ENCODE assay signal across 1 cellular context in the genomic region with DNA sequence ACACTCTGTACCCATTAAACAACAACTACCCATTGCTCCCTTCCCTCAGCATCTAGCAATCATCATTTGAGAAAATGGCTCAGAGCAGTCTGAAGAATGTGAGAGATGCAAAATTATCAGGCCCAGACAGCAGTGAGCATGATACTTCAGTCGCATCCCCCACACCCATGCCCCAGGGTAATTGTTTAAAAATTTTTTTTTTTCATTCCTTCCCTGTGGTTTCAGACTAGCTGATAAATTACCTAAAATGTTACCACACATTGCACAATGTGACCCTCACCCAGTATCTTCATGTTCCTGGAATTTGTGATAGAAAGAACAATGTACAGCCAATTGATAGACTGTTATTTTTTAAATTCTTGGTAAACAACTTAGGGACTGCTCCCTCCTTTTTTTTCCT.
TF ChIP-seq lines count a peak whose summit lies in the region.

No MANE protein-coding gene starts in this region.

TF ChIP-seq in K562, 482 proteins besides CTCF, POLR2A, EP300 and RAD21 (continued from another document and continues in another):
- TF ChIP-seq, protein P1, sequence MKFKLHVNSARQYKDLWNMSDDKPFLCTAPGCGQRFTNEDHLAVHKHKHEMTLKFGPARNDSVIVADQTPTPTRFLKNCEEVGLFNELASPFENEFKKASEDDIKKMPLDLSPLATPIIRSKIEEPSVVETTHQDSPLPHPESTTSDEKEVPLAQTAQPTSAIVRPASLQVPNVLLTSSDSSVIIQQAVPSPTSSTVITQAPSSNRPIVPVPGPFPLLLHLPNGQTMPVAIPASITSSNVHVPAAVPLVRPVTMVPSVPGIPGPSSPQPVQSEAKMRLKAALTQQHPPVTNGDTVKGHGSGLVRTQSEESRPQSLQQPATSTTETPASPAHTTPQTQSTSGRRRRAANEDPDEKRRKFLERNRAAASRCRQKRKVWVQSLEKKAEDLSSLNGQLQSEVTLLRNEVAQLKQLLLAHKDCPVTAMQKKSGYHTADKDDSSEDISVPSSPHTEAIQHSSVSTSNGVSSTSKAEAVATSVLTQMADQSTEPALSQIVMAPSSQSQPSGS (CRISPR knock-in tag; IDR thresholded peaks at IDR 0.05): no peak
- no peak for TF ChIP-seq KDM5B (IDR thresholded peaks at IDR 0.05; ENCODE audit: insufficient replicate concordance, low read depth, low read length)
- no peak for TF ChIP-seq SUPT5H (IDR thresholded peaks at IDR 0.05)
- TF ChIP-seq ADNP (tag; IDR thresholded peaks at IDR 0.05): no peak
- TF ChIP-seq ZNF609 (CRISPR knock-in tag; IDR thresholded peaks at IDR 0.05; ENCODE audit: borderline replicate concordance): no peak
- no peak; the same call in 1 of the 2 replicates for TF ChIP-seq ZBTB40 (IDR thresholded peaks at IDR 0.05)
- no peak for TF ChIP-seq ZBTB40 (CRISPR knock-in tag; IDR thresholded peaks at IDR 0.05)
- TF ChIP-seq SRF (CRISPR knock-in tag; IDR thresholded peaks at IDR 0.05): no peak
- TF ChIP-seq PHB2 (IDR thresholded peaks at IDR 0.05; ENCODE audit: low read depth): no peak
- TF ChIP-seq ZNF23 (CRISPR knock-in tag; IDR thresholded peaks at IDR 0.05): no peak
- peak; percentile 69; the same call in 1 of the 2 replicates for TF ChIP-seq ATF3 (IDR thresholded peaks at IDR 0.05)
- TF ChIP-seq ATF3 (CRISPR knock-in tag; conservative IDR thresholded peaks at IDR 0.05): no peak
- no peak for TF ChIP-seq RBM17 (IDR thresholded peaks at IDR 0.05; ENCODE audit: borderline replicate concordance, low read depth, low read length)
- TF ChIP-seq EP400 (IDR thresholded peaks at IDR 0.05): peak; percentile 41
- no peak for TF ChIP-seq ZBTB12 (CRISPR knock-in tag; IDR thresholded peaks at IDR 0.05)
- TF ChIP-seq ESRRB (CRISPR knock-in tag; IDR thresholded peaks at IDR 0.05; ENCODE audit: borderline replicate concordance): no peak
- TF ChIP-seq SRSF1 (IDR thresholded peaks at IDR 0.05; ENCODE audit: low read depth, low read length): no peak
- TF ChIP-seq AFF1 (IDR thresholded peaks at IDR 0.05; ENCODE audit: low read depth in 1 of 2, partially characterized antibody in 2 of 2): peak; percentile 25 to 45
- no peak for TF ChIP-seq ZNF12 (CRISPR knock-in tag; IDR thresholded peaks at IDR 0.05)
- 0 out of 2 replicates have a peak, but pooled peaks have one; percentile 25 for TF ChIP-seq GATAD2B (IDR thresholded peaks at IDR 0.05; ENCODE audit: borderline replicate concordance)
- TF ChIP-seq ZNF146 (CRISPR knock-in tag; IDR thresholded peaks at IDR 0.05; ENCODE audit: unreplicated experiment): no peak
- peak; percentile 72; the same call in 1 of the 2 replicates for TF ChIP-seq NCOA1 (IDR thresholded peaks at IDR 0.05; ENCODE audit: low read depth)
- TF ChIP-seq ZFP1 (CRISPR knock-in tag; IDR thresholded peaks at IDR 0.05): no peak
